ENCODE assay signal across 12 cellular contexts in genomic region chr11:59151761-59152160, GRCh38. TPM values are rescaled to one million over a fixed set of nuclear protein-coding genes. Genes with fewer than 3 reads are reported as not detected.
DNase-seq lines count a peak whose midpoint lies in the region; ATAC-seq, FAIRE-seq and TF ChIP-seq lines count a peak whose summit lies in the region.
"Had no signal": no experiment of that assay in that cellular context is flagged by ENCODE, and none has a peak within 500 bp of the region (broad histone marks: within the 10 kb centered on the region; RNA-seq: fewer than 3 reads in every experiment).

No MANE protein-coding gene starts in this region.

- in situ Hi-C loops in GM13976 (cut with MboI; ENCODE audit: low sequenced_read_pairs, unreplicated experiment) = no loop called here

- DNase-seq in GM18507 (ENCODE audit: extremely low spot score, insufficient read length, low read depth) (no peak), SW 1271 (lab: John Stamatoyannopoulos, UW) (no peak), GM13976 (ENCODE audit: low spot score) (no peak), ureter (ENCODE audit: low spot score) (no peak), COR-L47 (lab: John Stamatoyannopoulos, UW) (no peak)
- DNase-seq in activated naive CD4-positive, alpha-beta T cell treated with anti-CD3 and anti-CD28 coated beads, Interleukin-2, amount 50 U/mL, for 72 hours (ENCODE audit: low spot score in 2 of 2) = no peak
- DNase-seq: NCI-H2081 treated with DMSO at 0.1 percent for 48 hours, psoas muscle, RPMI8226 had no signal

- ATAC-seq in GM21360 (IDR thresholded peaks at IDR 0.05; ENCODE audit: unreplicated experiment) (peak; percentile 61), HG03095 (IDR thresholded peaks at IDR 0.05; ENCODE audit: unreplicated experiment) (peak; percentile 59)
- peak; percentile 66 to 76 for ATAC-seq in activated naive CD4-positive, alpha-beta T cell treated with anti-CD3 and anti-CD28 coated beads, Interleukin-2, amount 50 U/mL, for 72 hours
- ATAC-seq: HepG2, psoas muscle had no signal

- TF ChIP-seq CTCF in GM13976 (IDR thresholded peaks at IDR 0.05; ENCODE audit: borderline replicate concordance, control extremely low read depth, extremely low read depth, insufficient read depth, missing control alignments) = no peak

- FAIRE-seq in GM18507 (lab: Jason Lieb, UNC) = peak; percentile 73
- FAIRE-seq: HepG2 had no signal

- peak overlapping the region; percentile 78 to 84 for H3K27ac Mint-ChIP-seq in activated naive CD4-positive, alpha-beta T cell treated with anti-CD3 and anti-CD28 coated beads, Interleukin-2, amount 50 U/mL, for 72 hours

- H3K36me3 Mint-ChIP-seq in activated naive CD4-positive, alpha-beta T cell treated with anti-CD3 and anti-CD28 coated beads, Interleukin-2, amount 50 U/mL, for 72 hours = peaks cover 30 to 56% of the 10 kb centered on the region in 2 donors

- peaks cover 4 to 5% of the 10 kb centered on the region in 2 donors for H3K9me3 Mint-ChIP-seq in activated naive CD4-positive, alpha-beta T cell treated with anti-CD3 and anti-CD28 coated beads, Interleukin-2, amount 50 U/mL, for 72 hours

RNA-seq across cellular contexts. Expression of gene FAM111A, which starts 9.1 kb away (rescaled TPM):
- total RNA-seq in activated naive CD4-positive, alpha-beta T cell treated with anti-CD3 and anti-CD28 coated beads, Interleukin-2, amount 50 U/mL, for 72 hours = 100 to 1,000 TPM in 1 of 2 donors, 10 to 100 TPM in 1; 86.7 to 128 TPM
- 42.8 TPM for total RNA-seq in ureter

RNA-seq across cellular contexts. Expression of gene DTX4, which starts 20.2 kb away (rescaled TPM):
- under 1 TPM in 1 of 2 donors, not detected in 1; 0.16 TPM for total RNA-seq in activated naive CD4-positive, alpha-beta T cell treated with anti-CD3 and anti-CD28 coated beads, Interleukin-2, amount 50 U/mL, for 72 hours
- total RNA-seq in ureter = 126 TPM

RNA-seq across cellular contexts. Expression of gene FAM111B, which starts 44.7 kb away (rescaled TPM):
- 10 to 100 TPM; 42.8 to 47.6 TPM for total RNA-seq in activated naive CD4-positive, alpha-beta T cell treated with anti-CD3 and anti-CD28 coated beads, Interleukin-2, amount 50 U/mL, for 72 hours
- 1.0 TPM for total RNA-seq in ureter

Comparison
In these comparisons a context has a peak if more than half of its experiments do, and no peak if none do; other contexts are left out.
1. RNA of gene DTX4, which starts 20.2 kb away (total RNA-seq): 126 TPM in ureter (single experiment); 0.16 TPM in activated naive CD4-positive, alpha-beta T cell treated with anti-CD3 and anti-CD28 coated beads, Interleukin-2, amount 50 U/mL, for 72 hours; every median in the first group is over 100 times any median in the second.
2. RNA of gene FAM111B, which starts 44.7 kb away (total RNA-seq): 42.8 to 47.6 TPM in activated naive CD4-positive, alpha-beta T cell treated with anti-CD3 and anti-CD28 coated beads, Interleukin-2, amount 50 U/mL, for 72 hours; 1.0 TPM in ureter (single experiment); every median in the first group is over 10 times any median in the second.
3. Peak in every context shown above with its lines, with median percentiles within 50 percentile points of each other: ATAC-seq.